Comparison of ENCODE assay signal across 8 cellular contexts in genomic region chr20:41318271-41318649, GRCh38. TPM values are rescaled to one million over a fixed set of nuclear protein-coding genes. Genes with fewer than 3 reads are reported as not detected.
DNase-seq lines count a peak whose midpoint lies in the region; ATAC-seq and TF ChIP-seq lines count a peak whose summit lies in the region.

No MANE protein-coding gene starts in this region.

- H3K4me1 ChIP-seq in BE2C (no peaks in the 10 kb centered on the region), KMS-11 (ENCODE audit: low read depth, poor library complexity, severe bottlenecking) (peaks cover 18% of the 10 kb centered on the region)

- peak overlapping the region; percentile 68 for H3K4me3 ChIP-seq in BE2C (ENCODE audit: low read depth, low read length)
- no peak overlapping the region for H3K4me3 ChIP-seq in KMS-11 (IDR thresholded peaks at IDR 0.05; ENCODE audit: insufficient read depth, low read depth, low read length)

- peak overlapping the region; percentile 97 for H2AFZ ChIP-seq in KMS-11 (ENCODE audit: low read depth)

- peak overlapping the region; percentile 41 for H3K27ac Mint-ChIP-seq in central memory CD8-positive, alpha-beta T cell (ENCODE audit: low read depth)
- H3K27ac Mint-ChIP-seq in naive B cell = peak overlapping the region in 2 of 6 donors; percentile 23 to 87
- H3K27ac Mint-ChIP-seq in CD14-positive monocyte = no peak overlapping the region

- no peak for TF ChIP-seq CTCF in BE2C (IDR thresholded peaks at IDR 0.05; ENCODE audit: low read depth, low read length)
- 0 out of 2 replicates have a peak, but pooled peaks have one; percentile 6 for TF ChIP-seq CTCF in KMS-11 (conservative IDR thresholded peaks at IDR 0.05; ENCODE audit: low read depth, low read length)
- TF ChIP-seq CTCF in CD14-positive monocyte (IDR thresholded peaks at IDR 0.05) = no peak

- no peaks in the 10 kb centered on the region for H3K79me2 ChIP-seq in KMS-11 (ENCODE audit: insufficient read depth, low read depth)

- H4K20me1 ChIP-seq in KMS-11 (ENCODE audit: insufficient read depth) = no peaks in the 10 kb centered on the region

- no peaks in the 10 kb centered on the region for H3K9me3 ChIP-seq in BE2C

- H3K36me3 ChIP-seq in BE2C (no peaks in the 10 kb centered on the region), KMS-11 (ENCODE audit: insufficient read depth) (no peaks in the 10 kb centered on the region)

- peak overlapping the region; percentile 98 for H3K4me2 ChIP-seq in KMS-11

- no peaks in the 10 kb centered on the region for H3K27me3 Mint-ChIP-seq in central memory CD8-positive, alpha-beta T cell
- no peaks in the 10 kb centered on the region for H3K27me3 Mint-ChIP-seq in naive B cell
- H3K27me3 Mint-ChIP-seq in CD14-positive monocyte (ENCODE audit: low read depth in 3 of 3) = peaks cover 3 to 20% (median 17%) of the 10 kb centered on the region in 3 donors

- H3K4me1 Mint-ChIP-seq in central memory CD8-positive, alpha-beta T cell = peaks cover 8% of the 10 kb centered on the region
- H3K4me1 Mint-ChIP-seq in naive B cell (peaks cover 10 to 15% (median 10%) of the 10 kb centered on the region in 3 donors), CD14-positive monocyte (peaks cover 27% of the 10 kb centered on the region)

- H3K27me3 ChIP-seq in BE2C (no peaks in the 10 kb centered on the region), KMS-11 (ENCODE audit: insufficient read depth, low read depth) (no peaks in the 10 kb centered on the region)

- intact Hi-C loops in CD14-positive monocyte (cut with micrococcal nuclease) = loop anchor here in 1 of 2 donors (10.0 kb wide), 1 partner anchor 353 kb away; no protein-coding TSS in a partner anchor

- peaks cover 2% of the 10 kb centered on the region for H3K36me3 Mint-ChIP-seq in central memory CD8-positive, alpha-beta T cell (ENCODE audit: insufficient read depth)
- H3K36me3 Mint-ChIP-seq in naive B cell (no peaks in the 10 kb centered on the region), CD14-positive monocyte (no peaks in the 10 kb centered on the region)

- H3K27ac ChIP-seq in KMS-11 = no peak overlapping the region

- H3K9me3 Mint-ChIP-seq in central memory CD8-positive, alpha-beta T cell = no peaks in the 10 kb centered on the region
- H3K9me3 Mint-ChIP-seq in naive B cell (no peaks in the 10 kb centered on the region), CD14-positive monocyte (peaks cover 0 to 1% (median 0%) of the 10 kb centered on the region in 7 donors)

- ATAC-seq in central memory CD8-positive, alpha-beta T cell (replicated peaks; ENCODE audit: extremely low read depth, poor library complexity, severe bottlenecking) = no peak
- ATAC-seq in naive B cell (ENCODE audit: low read depth in 2 of 2) (no peak), HG03439 (IDR thresholded peaks at IDR 0.05; ENCODE audit: unreplicated experiment) (no peak), GM21423 (IDR thresholded peaks at IDR 0.05; ENCODE audit: unreplicated experiment) (no peak)

- DNase-seq in BE2C (no peak), naive B cell (no peak), CD14-positive monocyte (ENCODE audit: low spot score) (no peak), NCI-H1930 (lab: John Stamatoyannopoulos, UW) (no peak)
- DNase-seq in central memory CD8-positive, alpha-beta T cell (ENCODE audit: low spot score in 2 of 2) = no peak

- H3K4me3 Mint-ChIP-seq in central memory CD8-positive, alpha-beta T cell = peak overlapping the region; percentile 68
- H3K4me3 Mint-ChIP-seq in naive B cell (peak overlapping the region; percentile 20 to 91 (median 80)), CD14-positive monocyte (peak overlapping the region in 1 of 2 donors; percentile 66)

- peak overlapping the region; percentile 26; the same call in 1 of the 2 replicates for H3K9ac ChIP-seq in KMS-11

RNA-seq across cellular contexts. Expression of gene ZHX3, which starts 0.7 kb away (rescaled TPM):
- polyA plus RNA-seq in BE2C (2012; ENCODE audit: insufficient read depth, insufficient read length, low read depth) = 3.5 TPM
- polyA plus RNA-seq in naive B cell (ENCODE audit: low read depth in 6 of 6) = 10 to 100 TPM in 3 of 6 donors, 1 to 10 TPM in 3; 3.8 to 27.8 (median 11.9) TPM
- polyA plus RNA-seq in CD14-positive monocyte = 1 to 10 TPM in 1 of 2 donors, under 1 TPM in 1; 0.58 to 1.1 TPM

RNA-seq across cellular contexts. Expression of gene LPIN3, which starts 22.4 kb away (rescaled TPM):
- 0.36 TPM for polyA plus RNA-seq in BE2C (2012; ENCODE audit: insufficient read depth, insufficient read length, low read depth)
- polyA plus RNA-seq in naive B cell (ENCODE audit: low read depth in 6 of 6) (not detected), CD14-positive monocyte (not detected)

RNA-seq across cellular contexts. Expression of gene EMILIN3, which starts 48.4 kb away (rescaled TPM):
- polyA plus RNA-seq in BE2C (2012; ENCODE audit: insufficient read depth, insufficient read length, low read depth) = not detected
- polyA plus RNA-seq in naive B cell (ENCODE audit: low read depth in 6 of 6) (not detected), CD14-positive monocyte (not detected)
